In the genomic region with DNA sequence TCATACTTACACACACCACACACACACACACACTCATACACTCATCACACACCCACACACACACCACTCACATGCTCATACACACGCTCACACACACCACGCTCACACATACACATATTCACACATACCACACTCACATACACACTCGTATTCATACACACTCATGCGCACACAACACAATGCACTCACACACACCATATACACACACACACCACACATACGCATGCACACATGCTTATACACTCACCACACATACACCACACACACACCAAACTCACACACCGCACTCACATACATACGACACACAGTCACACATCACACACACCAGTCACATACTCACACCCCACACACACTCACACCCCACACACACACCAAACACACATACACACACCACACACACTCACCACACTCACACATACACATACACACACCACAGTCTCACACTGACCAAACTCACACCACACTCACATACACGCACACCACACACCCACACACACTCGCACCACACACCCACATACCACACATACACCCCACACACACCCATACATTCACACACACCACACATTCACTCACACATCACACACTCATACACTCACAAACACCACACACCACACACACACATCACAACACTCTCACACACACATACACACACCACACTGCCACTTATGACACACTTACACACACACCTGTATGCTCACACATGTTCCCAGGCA, we compare ENCODE assay signal across 1 cellular context.
TF ChIP-seq lines count a peak whose summit lies in the region.

No MANE protein-coding gene starts in this region.

TF ChIP-seq in HepG2, 621 proteins besides CTCF, POLR2A, EP300 and RAD21 (continued from another document):
- TF ChIP-seq LCORL (IDR thresholded peaks at IDR 0.05) (0 out of 2 replicates have a peak, but pooled peaks have one; percentile 14), LCORL (CRISPR knock-in tag; IDR thresholded peaks at IDR 0.05) (no peak), ATM (IDR thresholded peaks at IDR 0.05; ENCODE audit: borderline replicate concordance) (peak; percentile 7; the same call in 1 of the 2 replicates), ATF7 (IDR thresholded peaks at IDR 0.05) (peak; percentile 7; the same call in 1 of the 2 replicates), ATF7 (CRISPR knock-in tag; IDR thresholded peaks at IDR 0.05) (no peak), NBN (conservative IDR thresholded peaks at IDR 0.05) (0 out of 2 replicates have a peak, but pooled peaks have one; percentile 67), ZNF207 (IDR thresholded peaks at IDR 0.05; ENCODE audit: borderline replicate concordance) (0 out of 2 replicates have a peak, but pooled peaks have one; percentile 28), FOXA1 (IDR thresholded peaks at IDR 0.05) (peak; percentile 3; the same call in 1 of the 2 replicates), FOXA1 (CRISPR knock-in tag; IDR thresholded peaks at IDR 0.05) (no peak), GATAD1 (CRISPR knock-in tag; IDR thresholded peaks at IDR 0.05) (no peak), FOXK2 (IDR thresholded peaks at IDR 0.05) (peak; percentile 26; the same call in 1 of the 2 replicates), MAFF (IDR thresholded peaks at IDR 0.05; ENCODE audit: low read depth, low read length) (no peak), IKZF1 (IDR thresholded peaks at IDR 0.05) (no peak), PLRG1 (conservative IDR thresholded peaks at IDR 0.05) (0 out of 2 replicates have a peak, but pooled peaks have one; percentile 51)
- TF ChIP-seq, protein P1, sequence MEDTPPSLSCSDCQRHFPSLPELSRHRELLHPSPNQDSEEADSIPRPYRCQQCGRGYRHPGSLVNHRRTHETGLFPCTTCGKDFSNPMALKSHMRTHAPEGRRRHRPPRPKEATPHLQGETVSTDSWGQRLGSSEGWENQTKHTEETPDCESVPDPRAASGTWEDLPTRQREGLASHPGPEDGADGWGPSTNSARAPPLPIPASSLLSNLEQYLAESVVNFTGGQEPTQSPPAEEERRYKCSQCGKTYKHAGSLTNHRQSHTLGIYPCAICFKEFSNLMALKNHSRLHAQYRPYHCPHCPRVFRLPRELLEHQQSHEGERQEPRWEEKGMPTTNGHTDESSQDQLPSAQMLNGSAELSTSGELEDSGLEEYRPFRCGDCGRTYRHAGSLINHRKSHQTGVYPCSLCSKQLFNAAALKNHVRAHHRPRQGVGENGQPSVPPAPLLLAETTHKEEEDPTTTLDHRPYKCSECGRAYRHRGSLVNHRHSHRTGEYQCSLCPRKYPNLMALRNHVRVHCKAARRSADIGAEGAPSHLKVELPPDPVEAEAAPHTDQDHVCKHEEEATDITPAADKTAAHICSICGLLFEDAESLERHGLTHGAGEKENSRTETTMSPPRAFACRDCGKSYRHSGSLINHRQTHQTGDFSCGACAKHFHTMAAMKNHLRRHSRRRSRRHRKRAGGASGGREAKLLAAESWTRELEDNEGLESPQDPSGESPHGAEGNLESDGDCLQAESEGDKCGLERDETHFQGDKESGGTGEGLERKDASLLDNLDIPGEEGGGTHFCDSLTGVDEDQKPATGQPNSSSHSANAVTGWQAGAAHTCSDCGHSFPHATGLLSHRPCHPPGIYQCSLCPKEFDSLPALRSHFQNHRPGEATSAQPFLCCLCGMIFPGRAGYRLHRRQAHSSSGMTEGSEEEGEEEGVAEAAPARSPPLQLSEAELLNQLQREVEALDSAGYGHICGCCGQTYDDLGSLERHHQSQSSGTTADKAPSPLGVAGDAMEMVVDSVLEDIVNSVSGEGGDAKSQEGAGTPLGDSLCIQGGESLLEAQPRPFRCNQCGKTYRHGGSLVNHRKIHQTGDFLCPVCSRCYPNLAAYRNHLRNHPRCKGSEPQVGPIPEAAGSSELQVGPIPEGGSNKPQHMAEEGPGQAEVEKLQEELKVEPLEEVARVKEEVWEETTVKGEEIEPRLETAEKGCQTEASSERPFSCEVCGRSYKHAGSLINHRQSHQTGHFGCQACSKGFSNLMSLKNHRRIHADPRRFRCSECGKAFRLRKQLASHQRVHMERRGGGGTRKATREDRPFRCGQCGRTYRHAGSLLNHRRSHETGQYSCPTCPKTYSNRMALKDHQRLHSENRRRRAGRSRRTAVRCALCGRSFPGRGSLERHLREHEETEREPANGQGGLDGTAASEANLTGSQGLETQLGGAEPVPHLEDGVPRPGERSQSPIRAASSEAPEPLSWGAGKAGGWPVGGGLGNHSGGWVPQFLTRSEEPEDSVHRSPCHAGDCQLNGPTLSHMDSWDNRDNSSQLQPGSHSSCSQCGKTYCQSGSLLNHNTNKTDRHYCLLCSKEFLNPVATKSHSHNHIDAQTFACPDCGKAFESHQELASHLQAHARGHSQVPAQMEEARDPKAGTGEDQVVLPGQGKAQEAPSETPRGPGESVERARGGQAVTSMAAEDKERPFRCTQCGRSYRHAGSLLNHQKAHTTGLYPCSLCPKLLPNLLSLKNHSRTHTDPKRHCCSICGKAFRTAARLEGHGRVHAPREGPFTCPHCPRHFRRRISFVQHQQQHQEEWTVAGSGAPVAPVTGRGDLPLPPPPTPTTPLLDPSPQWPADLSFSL (CRISPR knock-in tag; IDR thresholded peaks at IDR 0.05): peak; percentile 67; the same call in 1 of the 2 replicates
